ENCODE assay signal across 8 cellular contexts in genomic region chr22:38706101-38706884, GRCh38. TPM values are rescaled to one million over a fixed set of nuclear protein-coding genes. Genes with fewer than 3 reads are reported as not detected.
DNase-seq lines count a peak whose midpoint lies in the region; TF ChIP-seq lines count a peak whose summit lies in the region.

No MANE protein-coding gene starts in this region.

- H3K4me1 Mint-ChIP-seq in HFFc6 (ENCODE audit: low read depth) (peaks cover 50% of the 10 kb centered on the region), brain (peaks cover 76% of the 10 kb centered on the region)

- H3K36me3 Mint-ChIP-seq in HFFc6 (ENCODE audit: low read depth): peaks cover 5% of the 10 kb centered on the region
- peaks cover 20% of the 10 kb centered on the region for H3K36me3 Mint-ChIP-seq in brain

- H3K36me3 ChIP-seq in SJSA1: peaks cover 30% of the 10 kb centered on the region
- H3K36me3 ChIP-seq in iPS-20b (ENCODE audit: insufficient read depth, low read depth, low read length): peaks cover 17% of the 10 kb centered on the region
- H3K36me3 ChIP-seq in skeletal muscle tissue (ENCODE audit: control insufficient read depth in 3 of 3, insufficient read depth in 3 of 3, low read length in 3 of 3): peaks cover 2 to 8% (median 6%) of the 10 kb centered on the region in 3 donors

- DNase-seq in ELR (ENCODE audit: low read depth): peak; percentile 56
- DNase-seq in HFFc6: peak; percentile 17
- peak in 1 of 2 experiments; percentile 62 for DNase-seq in SJSA1 (ENCODE audit: low read depth in 1 of 2, low spot score in 2 of 2)
- DNase-seq in MV-4-11 (lab: John Stamatoyannopoulos, UW): no peak
- DNase-seq in GM13977 (ENCODE audit: low spot score): no peak

- H3K4me3 Mint-ChIP-seq in HFFc6 (peak overlapping the region; percentile 98), brain (peak overlapping the region; percentile 90 to 97 (median 94))

- H3K9me3 ChIP-seq in SJSA1 (replicated peaks) (no peaks in the 10 kb centered on the region), iPS-20b (ENCODE audit: insufficient read depth, low read depth, low read length) (no peaks in the 10 kb centered on the region), skeletal muscle tissue (ENCODE audit: control insufficient read depth in 3 of 3, low read length in 3 of 3) (no peaks in the 10 kb centered on the region)

- H3K27ac ChIP-seq in SJSA1 (peak overlapping the region; percentile 75), iPS-20b (ENCODE audit: low read length) (no peak overlapping the region), skeletal muscle tissue (ENCODE audit: low read depth, low read length) (peak overlapping the region; percentile 94)

- peak overlapping the region; percentile 95 for H3K27ac Mint-ChIP-seq in HFFc6
- H3K27ac Mint-ChIP-seq in brain: peak overlapping the region; percentile 76 to 94 (median 90)

- H3K4me3 ChIP-seq in SJSA1 (peak overlapping the region; percentile 90), iPS-20b (ENCODE audit: low read length) (peak overlapping the region; percentile 88), skeletal muscle tissue (ENCODE audit: low read length in 3 of 3) (peak overlapping the region; percentile 83 to 90 (median 83))

- H3K9me3 Mint-ChIP-seq in HFFc6 (no peaks in the 10 kb centered on the region), brain (peaks cover 0 to 5% (median 0%) of the 10 kb centered on the region in 5 experiments)

- H3K27me3 Mint-ChIP-seq in HFFc6 (ENCODE audit: insufficient read depth) (peaks cover 3% of the 10 kb centered on the region), brain (peaks cover 3% of the 10 kb centered on the region)

- in situ Hi-C loops in GM13977 (cut with MboI; ENCODE audit: low pct_unique_long_range_greater_than_20kb, low sequenced_read_pairs, unreplicated experiment): no loop called here

- no peaks in the 10 kb centered on the region for H3K27me3 ChIP-seq in SJSA1 (replicated peaks)
- H3K27me3 ChIP-seq in iPS-20b (ENCODE audit: insufficient read depth, low read length): peaks cover 5% of the 10 kb centered on the region; the same call in 1 of the 2 replicates
- H3K27me3 ChIP-seq in skeletal muscle tissue (ENCODE audit: control insufficient read depth in 3 of 3, insufficient read depth in 3 of 3, low read length in 3 of 3): no peaks in the 10 kb centered on the region

- peaks cover 21% of the 10 kb centered on the region for H3K4me1 ChIP-seq in SJSA1 (replicated peaks)
- peaks cover 28% of the 10 kb centered on the region for H3K4me1 ChIP-seq in iPS-20b (ENCODE audit: insufficient read depth, low read length)
- peaks cover 32 to 42% (median 34%) of the 10 kb centered on the region in 3 donors for H3K4me1 ChIP-seq in skeletal muscle tissue (ENCODE audit: control insufficient read depth in 3 of 3, insufficient read depth in 3 of 3, low read length in 3 of 3)

- TF ChIP-seq CTCF in HFFc6 (IDR thresholded peaks at IDR 0.05): no peak
- TF ChIP-seq CTCF in brain (conservative IDR thresholded peaks at IDR 0.05): no peak
- no peak for TF ChIP-seq CTCF in GM13977 (IDR thresholded peaks at IDR 0.05; ENCODE audit: extremely low read depth, insufficient read depth, missing control alignments)

- peak overlapping the region; percentile 76 for H3K9ac ChIP-seq in iPS-20b (ENCODE audit: low read depth, low read length)
- H3K9ac ChIP-seq in skeletal muscle tissue (ENCODE audit: low read depth in 1 of 3, low read length in 3 of 3): peak overlapping the region; percentile 79 to 89 (median 88)

RNA-seq across cellular contexts. Expression of gene GTPBP1, which starts 0.5 kb away (rescaled TPM):
- total RNA-seq in HFFc6 (2021; fragmentation: NEBNext Ultra II Directional; extraction: Animal tissue kit (Norgen Biotek cat#: 25700)): 10 to 100 TPM; 32.1 to 40.8 (median 38.4) TPM
- 24.8 and 28.9 TPM in 2 replicates for total RNA-seq in SJSA1 (2014; rRNA removed; shearing (Covaris generic))
- polyA plus RNA-seq in brain (ENCODE audit: insufficient read depth, low read depth, low replicate concordance): 80.4 TPM
- 19.3 TPM for total RNA-seq in skeletal muscle tissue

RNA-seq across cellular contexts. Expression of gene JOSD1, which starts 5.5 kb away (rescaled TPM):
- total RNA-seq in HFFc6 (2021; fragmentation: NEBNext Ultra II Directional; extraction: Animal tissue kit (Norgen Biotek cat#: 25700)): 10 to 100 TPM; 37.8 to 44.6 (median 41.0) TPM
- 53.5 and 67.0 TPM in 2 replicates for total RNA-seq in SJSA1 (2014; rRNA removed; shearing (Covaris generic))
- polyA plus RNA-seq in brain (ENCODE audit: insufficient read depth, low read depth, low replicate concordance): 45.7 TPM
- total RNA-seq in skeletal muscle tissue: 25.1 TPM

RNA-seq across cellular contexts. Expression of gene TOMM22, which starts 24.5 kb away (rescaled TPM):
- 100 to 1,000 TPM; 121 to 141 (median 132) TPM for total RNA-seq in HFFc6 (2021; fragmentation: NEBNext Ultra II Directional; extraction: Animal tissue kit (Norgen Biotek cat#: 25700))
- total RNA-seq in SJSA1 (2014; rRNA removed; shearing (Covaris generic)): 61.0 and 103 TPM in 2 replicates
- 72.7 TPM for polyA plus RNA-seq in brain (ENCODE audit: insufficient read depth, low read depth, low replicate concordance)
- total RNA-seq in skeletal muscle tissue: 63.7 TPM

RNA-seq across cellular contexts. Expression of gene SUN2, which starts 49.5 kb away (rescaled TPM):
- total RNA-seq in HFFc6 (2021; fragmentation: NEBNext Ultra II Directional; extraction: Animal tissue kit (Norgen Biotek cat#: 25700)): 100 to 1,000 TPM in 3 of 6 experiments, 10 to 100 TPM in 3; 90.4 to 104 (median 100.0) TPM
- total RNA-seq in SJSA1 (2014; rRNA removed; shearing (Covaris generic)): 201 and 238 TPM in 2 replicates
- 251 TPM for polyA plus RNA-seq in brain (ENCODE audit: insufficient read depth, low read depth, low replicate concordance)
- total RNA-seq in skeletal muscle tissue: 40.2 TPM

RNA-seq across cellular contexts. Expression of gene CBY1, which starts 49.9 kb away (rescaled TPM):
- 10 to 100 TPM; 21.9 to 32.4 (median 25.9) TPM for total RNA-seq in HFFc6 (2021; fragmentation: NEBNext Ultra II Directional; extraction: Animal tissue kit (Norgen Biotek cat#: 25700))
- total RNA-seq in SJSA1 (2014; rRNA removed; shearing (Covaris generic)): 8.8 and 13.5 TPM in 2 replicates
- polyA plus RNA-seq in brain (ENCODE audit: insufficient read depth, low read depth, low replicate concordance): 57.4 TPM
- total RNA-seq in skeletal muscle tissue: 14.1 TPM

Comparison
In these comparisons a context has a peak if more than half of its experiments do, and no peak if none do; other contexts are left out.
1. DNase-seq: peak in ELR (single experiment) and HFFc6 (single experiment); none in MV-4-11 (single experiment) and GM13977 (single experiment).
2. Peak in every context shown above with its lines, with median percentiles within 50 percentile points of each other: H3K4me3 ChIP-seq.